1 cellular context compared by ENCODE assay signal in genomic region chr4:94828882-94829281, GRCh38.
TF ChIP-seq lines count a peak whose summit lies in the region.

No MANE protein-coding gene starts in this region.

TF ChIP-seq in A549, 52 proteins besides CTCF, POLR2A, EP300 and RAD21 (continued from another document):
- no peak for TF ChIP-seq REST (IDR thresholded peaks at IDR 0.05)
- no peak for TF ChIP-seq MYC (IDR thresholded peaks at IDR 0.05; ENCODE audit: borderline replicate concordance, low read length)
- TF ChIP-seq ZFP36 (IDR thresholded peaks at IDR 0.05; ENCODE audit: borderline replicate concordance, partially characterized antibody): no peak
TF ChIP-seq in A549: peak in this region for 0.
